In the genomic region with DNA sequence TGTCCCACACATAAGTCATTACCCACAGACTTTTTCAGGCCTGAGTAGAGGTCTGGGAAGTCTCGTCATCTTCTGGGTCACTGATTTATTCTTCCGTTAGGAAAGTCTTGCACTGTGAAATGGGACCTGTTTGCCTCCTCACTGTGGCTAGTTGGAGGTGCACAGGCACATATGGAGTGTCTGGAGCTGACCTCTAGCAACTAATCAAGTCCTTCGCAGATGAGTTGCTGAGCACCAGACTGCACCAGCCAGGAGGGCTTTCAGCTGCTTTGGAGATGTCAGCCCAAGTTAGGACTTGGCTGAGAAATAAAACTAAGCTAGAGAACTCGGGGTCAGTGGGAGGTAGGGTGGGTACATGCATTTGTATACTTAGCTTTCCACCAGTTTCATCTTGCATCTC, we compare ENCODE assay signal across 6 cellular contexts.
"Had no signal": no experiment of that assay in that cellular context is flagged by ENCODE, and none has a peak within 500 bp of the region (broad histone marks: within the 10 kb centered on the region; RNA-seq: fewer than 3 reads in every experiment).

No MANE protein-coding gene starts in this region.

- DNase-seq: GM23248, GOT3, H7, HCEC 1CT, IMR-90 had no signal

- H3K27ac ChIP-seq: GM23248 had no signal

- ATAC-seq: K562 had no signal

- H3K4me3 ChIP-seq: GM23248, K562 had no signal
